In the genomic region with DNA sequence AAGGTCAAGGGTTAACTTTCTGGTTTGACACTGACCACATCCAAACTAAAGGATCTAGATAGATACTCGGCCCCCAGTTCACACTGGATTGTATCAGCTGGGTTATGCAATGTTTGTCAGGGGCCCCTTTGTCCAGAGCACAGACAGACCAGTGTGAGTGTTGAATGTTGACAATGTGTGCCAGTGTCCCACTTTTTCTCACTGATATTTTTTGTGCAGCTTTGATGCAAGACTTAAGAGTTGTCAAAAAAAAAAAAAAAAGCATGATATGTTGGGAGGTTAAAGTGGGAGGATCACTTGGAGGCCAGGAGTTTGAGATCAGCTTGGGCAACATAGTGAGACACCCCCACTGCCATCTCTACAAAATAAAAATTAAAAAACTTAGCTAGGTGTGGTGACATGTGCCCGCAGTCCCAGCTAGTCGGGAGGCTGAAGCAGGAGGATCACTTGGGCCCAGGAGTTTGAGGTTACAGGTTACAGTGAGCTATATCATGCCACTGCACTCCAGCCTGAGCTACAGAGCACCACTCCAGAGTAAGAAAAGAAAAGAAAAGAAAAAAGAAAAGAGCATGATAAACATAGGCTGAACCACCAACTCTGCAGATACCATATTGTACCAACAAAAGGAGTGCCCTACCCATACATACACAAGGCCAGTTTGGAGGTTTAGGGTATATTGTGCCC, we compare ENCODE assay signal across 1 cellular context.
TF ChIP-seq lines count a peak whose summit lies in the region.

No MANE protein-coding gene starts in this region.

TF ChIP-seq in HepG2, 621 proteins besides CTCF, POLR2A, EP300 and RAD21 (continued from another document and continues in another):
- no peak for TF ChIP-seq GLMP (CRISPR knock-in tag; IDR thresholded peaks at IDR 0.05; ENCODE audit: borderline replicate concordance)
- TF ChIP-seq MTA1 (CRISPR knock-in tag; IDR thresholded peaks at IDR 0.05; ENCODE audit: borderline replicate concordance): no peak; the same call in 1 of the 2 replicates
- TF ChIP-seq YY1 (IDR thresholded peaks at IDR 0.05; ENCODE audit: insufficient read depth, insufficient replicate concordance, low read depth, low read length): no peak
- no peak for TF ChIP-seq ZNF510 (CRISPR knock-in tag; IDR thresholded peaks at IDR 0.05; ENCODE audit: low read depth)
- peak; percentile 92 for TF ChIP-seq BCL6 (CRISPR knock-in tag; IDR thresholded peaks at IDR 0.05)
- TF ChIP-seq, protein P1, sequence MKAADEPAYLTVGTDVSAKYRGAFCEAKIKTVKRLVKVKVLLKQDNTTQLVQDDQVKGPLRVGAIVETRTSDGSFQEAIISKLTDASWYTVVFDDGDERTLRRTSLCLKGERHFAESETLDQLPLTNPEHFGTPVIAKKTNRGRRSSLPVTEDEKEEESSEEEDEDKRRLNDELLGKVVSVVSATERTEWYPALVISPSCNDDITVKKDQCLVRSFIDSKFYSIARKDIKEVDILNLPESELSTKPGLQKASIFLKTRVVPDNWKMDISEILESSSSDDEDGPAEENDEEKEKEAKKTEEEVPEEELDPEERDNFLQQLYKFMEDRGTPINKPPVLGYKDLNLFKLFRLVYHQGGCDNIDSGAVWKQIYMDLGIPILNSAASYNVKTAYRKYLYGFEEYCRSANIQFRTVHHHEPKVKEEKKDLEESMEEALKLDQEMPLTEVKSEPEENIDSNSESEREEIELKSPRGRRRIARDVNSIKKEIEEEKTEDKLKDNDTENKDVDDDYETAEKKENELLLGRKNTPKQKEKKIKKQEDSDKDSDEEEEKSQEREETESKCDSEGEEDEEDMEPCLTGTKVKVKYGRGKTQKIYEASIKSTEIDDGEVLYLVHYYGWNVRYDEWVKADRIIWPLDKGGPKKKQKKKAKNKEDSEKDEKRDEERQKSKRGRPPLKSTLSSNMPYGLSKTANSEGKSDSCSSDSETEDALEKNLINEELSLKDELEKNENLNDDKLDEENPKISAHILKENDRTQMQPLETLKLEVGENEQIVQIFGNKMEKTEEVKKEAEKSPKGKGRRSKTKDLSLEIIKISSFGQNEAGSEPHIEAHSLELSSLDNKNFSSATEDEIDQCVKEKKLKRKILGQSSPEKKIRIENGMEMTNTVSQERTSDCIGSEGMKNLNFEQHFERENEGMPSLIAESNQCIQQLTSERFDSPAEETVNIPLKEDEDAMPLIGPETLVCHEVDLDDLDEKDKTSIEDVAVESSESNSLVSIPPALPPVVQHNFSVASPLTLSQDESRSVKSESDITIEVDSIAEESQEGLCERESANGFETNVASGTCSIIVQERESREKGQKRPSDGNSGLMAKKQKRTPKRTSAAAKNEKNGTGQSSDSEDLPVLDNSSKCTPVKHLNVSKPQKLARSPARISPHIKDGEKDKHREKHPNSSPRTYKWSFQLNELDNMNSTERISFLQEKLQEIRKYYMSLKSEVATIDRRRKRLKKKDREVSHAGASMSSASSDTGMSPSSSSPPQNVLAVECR (CRISPR knock-in tag; IDR thresholded peaks at IDR 0.05; ENCODE audit: borderline replicate concordance): peak; percentile 60; the same call in 1 of the 2 replicates
- TF ChIP-seq ZNF34 (CRISPR knock-in tag; IDR thresholded peaks at IDR 0.05; ENCODE audit: borderline replicate concordance): no peak
- no peak for TF ChIP-seq ZFP36 (IDR thresholded peaks at IDR 0.05; ENCODE audit: borderline replicate concordance, low read depth, low read length, partially characterized antibody)
- no peak for TF ChIP-seq FOXK2 (IDR thresholded peaks at IDR 0.05)
- peak; percentile 45; the same call in 1 of the 2 replicates for TF ChIP-seq DNMT3B (CRISPR knock-in tag; conservative IDR thresholded peaks at IDR 0.05)
- TF ChIP-seq ZNF883 (CRISPR knock-in tag; IDR thresholded peaks at IDR 0.05; ENCODE audit: not compliant biosample characterization): no peak
- TF ChIP-seq ISL2 (CRISPR knock-in tag; IDR thresholded peaks at IDR 0.05): peak; percentile 96
- TF ChIP-seq NR0B2 (CRISPR knock-in tag; IDR thresholded peaks at IDR 0.05): no peak
- peak; percentile 89 for TF ChIP-seq ZBTB7B (CRISPR knock-in tag; IDR thresholded peaks at IDR 0.05)
- no peak for TF ChIP-seq ZNF660 (CRISPR knock-in tag; IDR thresholded peaks at IDR 0.05; ENCODE audit: borderline replicate concordance, low read depth)
- TF ChIP-seq ZSCAN30 (CRISPR knock-in tag; IDR thresholded peaks at IDR 0.05): no peak; the same call in 1 of the 2 replicates
- TF ChIP-seq ZNF33B (CRISPR knock-in tag; IDR thresholded peaks at IDR 0.05): no peak
- no peak for TF ChIP-seq NPAS2 (CRISPR knock-in tag; IDR thresholded peaks at IDR 0.05; ENCODE audit: borderline replicate concordance)
- TF ChIP-seq, protein P2, sequence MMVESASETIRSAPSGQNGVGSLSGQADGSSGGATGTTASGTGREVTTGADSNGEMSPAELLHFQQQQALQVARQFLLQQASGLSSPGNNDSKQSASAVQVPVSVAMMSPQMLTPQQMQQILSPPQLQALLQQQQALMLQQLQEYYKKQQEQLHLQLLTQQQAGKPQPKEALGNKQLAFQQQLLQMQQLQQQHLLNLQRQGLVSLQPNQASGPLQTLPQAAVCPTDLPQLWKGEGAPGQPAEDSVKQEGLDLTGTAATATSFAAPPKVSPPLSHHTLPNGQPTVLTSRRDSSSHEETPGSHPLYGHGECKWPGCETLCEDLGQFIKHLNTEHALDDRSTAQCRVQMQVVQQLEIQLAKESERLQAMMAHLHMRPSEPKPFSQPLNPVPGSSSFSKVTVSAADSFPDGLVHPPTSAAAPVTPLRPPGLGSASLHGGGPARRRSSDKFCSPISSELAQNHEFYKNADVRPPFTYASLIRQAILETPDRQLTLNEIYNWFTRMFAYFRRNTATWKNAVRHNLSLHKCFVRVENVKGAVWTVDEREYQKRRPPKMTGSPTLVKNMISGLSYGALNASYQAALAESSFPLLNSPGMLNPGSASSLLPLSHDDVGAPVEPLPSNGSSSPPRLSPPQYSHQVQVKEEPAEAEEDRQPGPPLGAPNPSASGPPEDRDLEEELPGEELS (CRISPR knock-in tag; IDR thresholded peaks at IDR 0.05): peak; percentile 96
- no peak for TF ChIP-seq TOPORS (CRISPR knock-in tag; IDR thresholded peaks at IDR 0.05)
- no peak for TF ChIP-seq ZNF773 (CRISPR knock-in tag; IDR thresholded peaks at IDR 0.05; ENCODE audit: borderline replicate concordance)
- TF ChIP-seq ZBTB49 (CRISPR knock-in tag; IDR thresholded peaks at IDR 0.05; ENCODE audit: borderline replicate concordance): no peak
- no peak for TF ChIP-seq ZNF563 (CRISPR knock-in tag; IDR thresholded peaks at IDR 0.05)
- TF ChIP-seq, protein P3, sequence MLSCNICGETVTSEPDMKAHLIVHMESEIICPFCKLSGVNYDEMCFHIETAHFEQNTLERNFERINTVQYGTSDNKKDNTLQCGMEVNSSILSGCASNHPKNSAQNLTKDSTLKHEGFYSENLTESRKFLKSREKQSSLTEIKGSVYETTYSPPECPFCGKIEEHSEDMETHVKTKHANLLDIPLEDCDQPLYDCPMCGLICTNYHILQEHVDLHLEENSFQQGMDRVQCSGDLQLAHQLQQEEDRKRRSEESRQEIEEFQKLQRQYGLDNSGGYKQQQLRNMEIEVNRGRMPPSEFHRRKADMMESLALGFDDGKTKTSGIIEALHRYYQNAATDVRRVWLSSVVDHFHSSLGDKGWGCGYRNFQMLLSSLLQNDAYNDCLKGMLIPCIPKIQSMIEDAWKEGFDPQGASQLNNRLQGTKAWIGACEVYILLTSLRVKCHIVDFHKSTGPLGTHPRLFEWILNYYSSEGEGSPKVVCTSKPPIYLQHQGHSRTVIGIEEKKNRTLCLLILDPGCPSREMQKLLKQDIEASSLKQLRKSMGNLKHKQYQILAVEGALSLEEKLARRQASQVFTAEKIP (CRISPR knock-in tag; IDR thresholded peaks at IDR 0.05; ENCODE audit: borderline replicate concordance): no peak
- TF ChIP-seq TGIF2 (CRISPR knock-in tag; IDR thresholded peaks at IDR 0.05): peak; percentile 85; the same call in 1 of the 2 replicates
- 0 out of 2 replicates have a peak, but pooled peaks have one; percentile 10 for TF ChIP-seq ZNF780A (CRISPR knock-in tag; IDR thresholded peaks at IDR 0.05)
- TF ChIP-seq, protein P4, sequence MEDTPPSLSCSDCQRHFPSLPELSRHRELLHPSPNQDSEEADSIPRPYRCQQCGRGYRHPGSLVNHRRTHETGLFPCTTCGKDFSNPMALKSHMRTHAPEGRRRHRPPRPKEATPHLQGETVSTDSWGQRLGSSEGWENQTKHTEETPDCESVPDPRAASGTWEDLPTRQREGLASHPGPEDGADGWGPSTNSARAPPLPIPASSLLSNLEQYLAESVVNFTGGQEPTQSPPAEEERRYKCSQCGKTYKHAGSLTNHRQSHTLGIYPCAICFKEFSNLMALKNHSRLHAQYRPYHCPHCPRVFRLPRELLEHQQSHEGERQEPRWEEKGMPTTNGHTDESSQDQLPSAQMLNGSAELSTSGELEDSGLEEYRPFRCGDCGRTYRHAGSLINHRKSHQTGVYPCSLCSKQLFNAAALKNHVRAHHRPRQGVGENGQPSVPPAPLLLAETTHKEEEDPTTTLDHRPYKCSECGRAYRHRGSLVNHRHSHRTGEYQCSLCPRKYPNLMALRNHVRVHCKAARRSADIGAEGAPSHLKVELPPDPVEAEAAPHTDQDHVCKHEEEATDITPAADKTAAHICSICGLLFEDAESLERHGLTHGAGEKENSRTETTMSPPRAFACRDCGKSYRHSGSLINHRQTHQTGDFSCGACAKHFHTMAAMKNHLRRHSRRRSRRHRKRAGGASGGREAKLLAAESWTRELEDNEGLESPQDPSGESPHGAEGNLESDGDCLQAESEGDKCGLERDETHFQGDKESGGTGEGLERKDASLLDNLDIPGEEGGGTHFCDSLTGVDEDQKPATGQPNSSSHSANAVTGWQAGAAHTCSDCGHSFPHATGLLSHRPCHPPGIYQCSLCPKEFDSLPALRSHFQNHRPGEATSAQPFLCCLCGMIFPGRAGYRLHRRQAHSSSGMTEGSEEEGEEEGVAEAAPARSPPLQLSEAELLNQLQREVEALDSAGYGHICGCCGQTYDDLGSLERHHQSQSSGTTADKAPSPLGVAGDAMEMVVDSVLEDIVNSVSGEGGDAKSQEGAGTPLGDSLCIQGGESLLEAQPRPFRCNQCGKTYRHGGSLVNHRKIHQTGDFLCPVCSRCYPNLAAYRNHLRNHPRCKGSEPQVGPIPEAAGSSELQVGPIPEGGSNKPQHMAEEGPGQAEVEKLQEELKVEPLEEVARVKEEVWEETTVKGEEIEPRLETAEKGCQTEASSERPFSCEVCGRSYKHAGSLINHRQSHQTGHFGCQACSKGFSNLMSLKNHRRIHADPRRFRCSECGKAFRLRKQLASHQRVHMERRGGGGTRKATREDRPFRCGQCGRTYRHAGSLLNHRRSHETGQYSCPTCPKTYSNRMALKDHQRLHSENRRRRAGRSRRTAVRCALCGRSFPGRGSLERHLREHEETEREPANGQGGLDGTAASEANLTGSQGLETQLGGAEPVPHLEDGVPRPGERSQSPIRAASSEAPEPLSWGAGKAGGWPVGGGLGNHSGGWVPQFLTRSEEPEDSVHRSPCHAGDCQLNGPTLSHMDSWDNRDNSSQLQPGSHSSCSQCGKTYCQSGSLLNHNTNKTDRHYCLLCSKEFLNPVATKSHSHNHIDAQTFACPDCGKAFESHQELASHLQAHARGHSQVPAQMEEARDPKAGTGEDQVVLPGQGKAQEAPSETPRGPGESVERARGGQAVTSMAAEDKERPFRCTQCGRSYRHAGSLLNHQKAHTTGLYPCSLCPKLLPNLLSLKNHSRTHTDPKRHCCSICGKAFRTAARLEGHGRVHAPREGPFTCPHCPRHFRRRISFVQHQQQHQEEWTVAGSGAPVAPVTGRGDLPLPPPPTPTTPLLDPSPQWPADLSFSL (CRISPR knock-in tag; IDR thresholded peaks at IDR 0.05): peak; percentile 94
- TF ChIP-seq HINFP (CRISPR knock-in tag; IDR thresholded peaks at IDR 0.05; ENCODE audit: low read depth): no peak
- peak; percentile 94 for TF ChIP-seq SOX5 (CRISPR knock-in tag; IDR thresholded peaks at IDR 0.05; ENCODE audit: borderline replicate concordance)
- peak; percentile 63; the same call in 1 of the 2 replicates for TF ChIP-seq MLX (CRISPR knock-in tag; IDR thresholded peaks at IDR 0.05)
